ENCODE assay signal across 4 cellular contexts in the genomic region with DNA sequence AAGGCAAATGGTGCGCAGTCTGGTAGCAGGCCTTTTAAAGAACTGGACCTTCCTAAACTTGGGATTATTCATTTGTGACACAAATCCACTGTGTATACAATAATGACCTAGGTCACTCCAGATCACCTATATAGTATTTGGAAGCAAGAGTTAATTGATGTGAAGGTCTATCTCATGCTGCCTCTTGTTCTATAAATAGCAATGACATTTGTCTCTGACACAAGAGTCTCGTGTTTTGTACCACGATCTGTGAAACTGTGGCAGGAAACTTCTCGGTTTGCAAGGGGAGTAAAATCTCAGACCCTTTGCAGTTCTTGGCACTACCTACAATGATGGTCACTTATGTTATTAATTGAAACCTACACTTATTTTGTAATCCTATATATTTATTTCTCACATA.
"Had no signal": no experiment of that assay in that cellular context is flagged by ENCODE, and none has a peak within 500 bp of the region (broad histone marks: within the 10 kb centered on the region; RNA-seq: fewer than 3 reads in every experiment).

No MANE protein-coding gene starts in this region.

- H3K27ac ChIP-seq: HL-60 had no signal

- DNase-seq: IMR-90 had no signal

- H3K4me3 ChIP-seq: K562 had no signal

- ATAC-seq: HepG2, K562 had no signal
